ENCODE assay signal across 1 cellular context in genomic region chr16:50642349-50642748, GRCh38.
TF ChIP-seq lines count a peak whose summit lies in the region.

No MANE protein-coding gene starts in this region.

TF ChIP-seq in HepG2, 621 proteins besides CTCF, POLR2A, EP300 and RAD21 (continued from another document):
- no peak for TF ChIP-seq ZFY (CRISPR knock-in tag; IDR thresholded peaks at IDR 0.05)
- TF ChIP-seq ZNF432 (CRISPR knock-in tag; IDR thresholded peaks at IDR 0.05; ENCODE audit: borderline replicate concordance) = no peak
- TF ChIP-seq, protein P1, sequence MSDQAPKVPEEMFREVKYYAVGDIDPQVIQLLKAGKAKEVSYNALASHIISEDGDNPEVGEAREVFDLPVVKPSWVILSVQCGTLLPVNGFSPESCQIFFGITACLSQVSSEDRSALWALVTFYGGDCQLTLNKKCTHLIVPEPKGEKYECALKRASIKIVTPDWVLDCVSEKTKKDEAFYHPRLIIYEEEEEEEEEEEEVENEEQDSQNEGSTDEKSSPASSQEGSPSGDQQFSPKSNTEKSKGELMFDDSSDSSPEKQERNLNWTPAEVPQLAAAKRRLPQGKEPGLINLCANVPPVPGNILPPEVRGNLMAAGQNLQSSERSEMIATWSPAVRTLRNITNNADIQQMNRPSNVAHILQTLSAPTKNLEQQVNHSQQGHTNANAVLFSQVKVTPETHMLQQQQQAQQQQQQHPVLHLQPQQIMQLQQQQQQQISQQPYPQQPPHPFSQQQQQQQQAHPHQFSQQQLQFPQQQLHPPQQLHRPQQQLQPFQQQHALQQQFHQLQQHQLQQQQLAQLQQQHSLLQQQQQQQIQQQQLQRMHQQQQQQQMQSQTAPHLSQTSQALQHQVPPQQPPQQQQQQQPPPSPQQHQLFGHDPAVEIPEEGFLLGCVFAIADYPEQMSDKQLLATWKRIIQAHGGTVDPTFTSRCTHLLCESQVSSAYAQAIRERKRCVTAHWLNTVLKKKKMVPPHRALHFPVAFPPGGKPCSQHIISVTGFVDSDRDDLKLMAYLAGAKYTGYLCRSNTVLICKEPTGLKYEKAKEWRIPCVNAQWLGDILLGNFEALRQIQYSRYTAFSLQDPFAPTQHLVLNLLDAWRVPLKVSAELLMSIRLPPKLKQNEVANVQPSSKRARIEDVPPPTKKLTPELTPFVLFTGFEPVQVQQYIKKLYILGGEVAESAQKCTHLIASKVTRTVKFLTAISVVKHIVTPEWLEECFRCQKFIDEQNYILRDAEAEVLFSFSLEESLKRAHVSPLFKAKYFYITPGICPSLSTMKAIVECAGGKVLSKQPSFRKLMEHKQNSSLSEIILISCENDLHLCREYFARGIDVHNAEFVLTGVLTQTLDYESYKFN (CRISPR knock-in tag; conservative IDR thresholded peaks at IDR 0.05) = 0 out of 2 replicates have a peak, but pooled peaks have one; percentile 27
- TF ChIP-seq ZNF800 (CRISPR knock-in tag; IDR thresholded peaks at IDR 0.05) = no peak
- no peak for TF ChIP-seq JARID2 (CRISPR knock-in tag; IDR thresholded peaks at IDR 0.05; ENCODE audit: insufficient replicate concordance)
- TF ChIP-seq ZBTB49 (CRISPR knock-in tag; IDR thresholded peaks at IDR 0.05; ENCODE audit: borderline replicate concordance) = no peak
- TF ChIP-seq ZNF30 (CRISPR knock-in tag; IDR thresholded peaks at IDR 0.05) = no peak
- no peak for TF ChIP-seq MAFG (CRISPR knock-in tag; IDR thresholded peaks at IDR 0.05)
- no peak for TF ChIP-seq THRA (CRISPR knock-in tag; IDR thresholded peaks at IDR 0.05; ENCODE audit: borderline replicate concordance)
- TF ChIP-seq ZNF256 (CRISPR knock-in tag; conservative IDR thresholded peaks at IDR 0.05) = no peak
- no peak for TF ChIP-seq NCOA5 (CRISPR knock-in tag; IDR thresholded peaks at IDR 0.05)
- TF ChIP-seq MEF2D (CRISPR knock-in tag; IDR thresholded peaks at IDR 0.05) = no peak
- 0 out of 2 replicates have a peak, but pooled peaks have one; percentile 59 for TF ChIP-seq ZNF543 (CRISPR knock-in tag; IDR thresholded peaks at IDR 0.05)
- TF ChIP-seq POLR2AphosphoS2 (IDR thresholded peaks at IDR 0.05; ENCODE audit: low read depth, low read length) = 0 out of 2 replicates have a peak, but pooled peaks have one; percentile 7
- TF ChIP-seq POLR2G (IDR thresholded peaks at IDR 0.05; ENCODE audit: low read depth, low read length) = peak; percentile 27; the same call in 1 of the 2 replicates
- no peak for TF ChIP-seq ZFP36 (IDR thresholded peaks at IDR 0.05; ENCODE audit: borderline replicate concordance, low read depth, low read length, partially characterized antibody)
- no peak for TF ChIP-seq KDM5A (IDR thresholded peaks at IDR 0.05; ENCODE audit: borderline replicate concordance, low read length)
- no peak for TF ChIP-seq SP140L (CRISPR knock-in tag; IDR thresholded peaks at IDR 0.05; ENCODE audit: borderline replicate concordance)
- no peak for TF ChIP-seq NFRKB (IDR thresholded peaks at IDR 0.05)
- no peak for TF ChIP-seq ZNF713 (CRISPR knock-in tag; IDR thresholded peaks at IDR 0.05)
- TF ChIP-seq ZC3H13 (CRISPR knock-in tag; IDR thresholded peaks at IDR 0.05) = peak; percentile 36; the same call in 1 of the 2 replicates
- no peak for TF ChIP-seq TEAD2 (CRISPR knock-in tag; IDR thresholded peaks at IDR 0.05)
- TF ChIP-seq LBX2 (CRISPR knock-in tag; IDR thresholded peaks at IDR 0.05; ENCODE audit: borderline replicate concordance) = no peak
- TF ChIP-seq KDM2A (CRISPR knock-in tag; IDR thresholded peaks at IDR 0.05; ENCODE audit: borderline replicate concordance, low read depth) = 0 out of 2 replicates have a peak, but pooled peaks have one; percentile 8
- TF ChIP-seq, protein P2, sequence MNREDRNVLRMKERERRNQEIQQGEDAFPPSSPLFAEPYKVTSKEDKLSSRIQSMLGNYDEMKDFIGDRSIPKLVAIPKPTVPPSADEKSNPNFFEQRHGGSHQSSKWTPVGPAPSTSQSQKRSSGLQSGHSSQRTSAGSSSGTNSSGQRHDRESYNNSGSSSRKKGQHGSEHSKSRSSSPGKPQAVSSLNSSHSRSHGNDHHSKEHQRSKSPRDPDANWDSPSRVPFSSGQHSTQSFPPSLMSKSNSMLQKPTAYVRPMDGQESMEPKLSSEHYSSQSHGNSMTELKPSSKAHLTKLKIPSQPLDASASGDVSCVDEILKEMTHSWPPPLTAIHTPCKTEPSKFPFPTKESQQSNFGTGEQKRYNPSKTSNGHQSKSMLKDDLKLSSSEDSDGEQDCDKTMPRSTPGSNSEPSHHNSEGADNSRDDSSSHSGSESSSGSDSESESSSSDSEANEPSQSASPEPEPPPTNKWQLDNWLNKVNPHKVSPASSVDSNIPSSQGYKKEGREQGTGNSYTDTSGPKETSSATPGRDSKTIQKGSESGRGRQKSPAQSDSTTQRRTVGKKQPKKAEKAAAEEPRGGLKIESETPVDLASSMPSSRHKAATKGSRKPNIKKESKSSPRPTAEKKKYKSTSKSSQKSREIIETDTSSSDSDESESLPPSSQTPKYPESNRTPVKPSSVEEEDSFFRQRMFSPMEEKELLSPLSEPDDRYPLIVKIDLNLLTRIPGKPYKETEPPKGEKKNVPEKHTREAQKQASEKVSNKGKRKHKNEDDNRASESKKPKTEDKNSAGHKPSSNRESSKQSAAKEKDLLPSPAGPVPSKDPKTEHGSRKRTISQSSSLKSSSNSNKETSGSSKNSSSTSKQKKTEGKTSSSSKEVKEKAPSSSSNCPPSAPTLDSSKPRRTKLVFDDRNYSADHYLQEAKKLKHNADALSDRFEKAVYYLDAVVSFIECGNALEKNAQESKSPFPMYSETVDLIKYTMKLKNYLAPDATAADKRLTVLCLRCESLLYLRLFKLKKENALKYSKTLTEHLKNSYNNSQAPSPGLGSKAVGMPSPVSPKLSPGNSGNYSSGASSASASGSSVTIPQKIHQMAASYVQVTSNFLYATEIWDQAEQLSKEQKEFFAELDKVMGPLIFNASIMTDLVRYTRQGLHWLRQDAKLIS (CRISPR knock-in tag; IDR thresholded peaks at IDR 0.05) = 0 out of 2 replicates have a peak, but pooled peaks have one; percentile 34
- no peak for TF ChIP-seq AKAP8 (CRISPR knock-in tag; IDR thresholded peaks at IDR 0.05)
- no peak for TF ChIP-seq MTF1 (CRISPR knock-in tag; IDR thresholded peaks at IDR 0.05)
- TF ChIP-seq HNRNPH1 (optimal IDR thresholded peaks at IDR 0.05; ENCODE audit: low read depth, low read length) = no peak
- TF ChIP-seq ZMYM3 (CRISPR knock-in tag; IDR thresholded peaks at IDR 0.05) = no peak; the same call in 1 of the 2 replicates
- no peak for TF ChIP-seq MIER2 (CRISPR knock-in tag; IDR thresholded peaks at IDR 0.05)
- TF ChIP-seq GATAD1 (CRISPR knock-in tag; IDR thresholded peaks at IDR 0.05) = 0 out of 2 replicates have a peak, but pooled peaks have one; percentile 28
- no peak for TF ChIP-seq SALL2 (CRISPR knock-in tag; IDR thresholded peaks at IDR 0.05)
- TF ChIP-seq ZNF589 (CRISPR knock-in tag; conservative IDR thresholded peaks at IDR 0.05) = no peak
- no peak for TF ChIP-seq NR3C1 (CRISPR knock-in tag; IDR thresholded peaks at IDR 0.05)
- no peak for TF ChIP-seq PAF1 (CRISPR knock-in tag; IDR thresholded peaks at IDR 0.05)
TF ChIP-seq in HepG2: peak in this region for 14.
